In genomic region chr2:9695916-9696315, GRCh38 we compare ENCODE assay signal across 24 cellular contexts.
"Had no signal": no experiment of that assay in that cellular context is flagged by ENCODE, and none has a peak within 500 bp of the region (broad histone marks: within the 10 kb centered on the region; RNA-seq: fewer than 3 reads in every experiment).

No MANE protein-coding gene starts in this region.

- H3K27ac ChIP-seq: brain microvascular endothelial cell, coronary artery, esophagus muscularis mucosa, foreskin keratinocyte, heart right ventricle, testis, transverse colon, uterus, VCaP had no signal

- DNase-seq: activated CD4-positive, alpha-beta T cell treated with anti-CD3 and anti-CD28 coated beads for 48 hours; activated CD4-positive, alpha-beta T cell treated with anti-CD3 and anti-CD28 coated beads, Interleukin-2, amount 50 U/mL, for 48 hours; activated CD8-positive, alpha-beta memory T cell treated with anti-CD3 and anti-CD28 coated beads, Interleukin-2, amount 50 U/mL, for 4 hours; activated gamma-delta T cell; activated naive CD4-positive, alpha-beta T cell treated with anti-CD3 and anti-CD28 coated beads, Interleukin-2, amount 50 U/mL, for 16 hours; activated T-cell treated with anti-CD3 and anti-CD28 coated beads, Interleukin-2, amount 50 U/mL, for 1 hour; amniotic stem cell; brain microvascular endothelial cell; dorsolateral prefrontal cortex; heart right ventricle; left ventricle myocardium superior; naive thymus-derived CD8-positive, alpha-beta T cell; occipital lobe; right cardiac atrium; stimulated activated CD4-positive, alpha-beta T cell treated with anti-CD3 and anti-CD28 coated beads, Interleukin-2, amount 100 ng/mL, for 48 hours; stimulated activated naive CD4-positive, alpha-beta T cell treated with Interleukin-2 at 50 U/mL for 16 hours; T-helper 1 cell; testis; transverse colon; uterus had no signal
